In genomic region chr2:232697807-232698110, GRCh38 we compare ENCODE assay signal across 8 cellular contexts. TPM values are rescaled to one million over a fixed set of nuclear protein-coding genes. Genes with fewer than 3 reads are reported as not detected.
DNase-seq lines count a peak whose midpoint lies in the region; ATAC-seq and TF ChIP-seq lines count a peak whose summit lies in the region.

No MANE protein-coding gene starts in this region.

- intact Hi-C loops in psoas muscle (cut with DNase I) = no loop called here

- peaks cover 40% of the 10 kb centered on the region for H3K4me1 ChIP-seq in psoas muscle

- TF ChIP-seq CTCF in C4-2B (conservative IDR thresholded peaks at IDR 0.05) (no peak), fibroblast of villous mesenchyme (IDR thresholded peaks at IDR 0.05; ENCODE audit: insufficient read depth, low read depth, low read length) (no peak), psoas muscle (IDR thresholded peaks at IDR 0.05) (no peak), GM10248 (IDR thresholded peaks at IDR 0.05; ENCODE audit: control extremely low read depth, extremely low read depth, low read depth, missing control alignments) (no peak)

- POLR2A ChIA-PET in GM10248 (lab: Yijun Ruan, JAX) = no interaction called here

- H3K9me3 ChIP-seq in psoas muscle = no peaks in the 10 kb centered on the region

- H3K4me3 ChIP-seq in H7 (ENCODE audit: insufficient read depth, low read depth, low read length) = peak overlapping the region; percentile 81
- H3K4me3 ChIP-seq in fibroblast of villous mesenchyme (ENCODE audit: low read depth, low read length) = peak overlapping the region; percentile 95
- H3K4me3 ChIP-seq in psoas muscle = peak overlapping the region; percentile 95

- WGBS in psoas muscle, 3 donors = 0 to 3% (median 0%) methylated on average over 7 to 11 of the region's 11 CpGs

- H3K27me3 ChIP-seq in H7 (ENCODE audit: control insufficient read depth, insufficient read depth, low read length) (no peaks in the 10 kb centered on the region), psoas muscle (ENCODE audit: insufficient read depth in 3 of 3, low read length in 2 of 3) (no peaks in the 10 kb centered on the region)

- DNase-seq in H7 = no peak
- no peak for DNase-seq in fibroblast of villous mesenchyme (ENCODE audit: low read depth)
- no peak for DNase-seq in psoas muscle
- DNase-seq in GM10248 (ENCODE audit: extremely low spot score) = no peak
- DNase-seq in foreskin melanocyte = no peak

- H3K27ac ChIP-seq in C4-2B = peak overlapping the region; percentile 94
- H3K27ac ChIP-seq in psoas muscle = peak overlapping the region; percentile 99

- peak; percentile 56 for ATAC-seq in SK-N-SH treated with all-trans-retinoic acid at 6 μM for 48 hours
- ATAC-seq in psoas muscle = no peak
- no peak for ATAC-seq in HG02938 (IDR thresholded peaks at IDR 0.05; ENCODE audit: unreplicated experiment)

- H3K36me3 ChIP-seq in H7 (replicated peaks; ENCODE audit: control insufficient read depth, insufficient read depth, low read length) = 0 out of 2 replicates have a peak, but pooled peaks cover 1% of the 10 kb centered on the region
- peaks cover 0 to 3% of the 10 kb centered on the region in 2 donors for H3K36me3 ChIP-seq in psoas muscle (ENCODE audit: insufficient read depth in 1 of 2, low read depth in 1 of 2)

- CTCF ChIA-PET in GM10248 (lab: Yijun Ruan, JAX) = interaction anchor here (0.9 kb wide), 1 partner anchor 98 kb away, joined by 3 read pairs; no protein-coding TSS in a partner anchor

TF ChIP-seq in SK-N-SH treated with all-trans-retinoic acid at 6 μM for 48 hours, 23 proteins besides CTCF, POLR2A, EP300 and RAD21:
- TF ChIP-seq TCF4 (CRISPR knock-in tag; IDR thresholded peaks at IDR 0.05; ENCODE audit: borderline replicate concordance) (no peak), GLIS3 (CRISPR knock-in tag; IDR thresholded peaks at IDR 0.05) (no peak), POU6F1 (CRISPR knock-in tag; IDR thresholded peaks at IDR 0.05; ENCODE audit: borderline replicate concordance, low read depth) (no peak), ZNF8 (CRISPR knock-in tag; IDR thresholded peaks at IDR 0.05) (no peak), ZNF70 (CRISPR knock-in tag; IDR thresholded peaks at IDR 0.05) (no peak), RARB (CRISPR knock-in tag; IDR thresholded peaks at IDR 0.05) (no peak), CREB5 (CRISPR knock-in tag; IDR thresholded peaks at IDR 0.05; ENCODE audit: low read depth) (no peak), ISL1 (CRISPR knock-in tag; IDR thresholded peaks at IDR 0.05) (no peak), TOX (CRISPR knock-in tag; IDR thresholded peaks at IDR 0.05; ENCODE audit: borderline replicate concordance) (no peak), SNAI2 (CRISPR knock-in tag; IDR thresholded peaks at IDR 0.05) (no peak), ARNTL (CRISPR knock-in tag; IDR thresholded peaks at IDR 0.05; ENCODE audit: borderline replicate concordance, low read depth) (no peak), ZNF565 (CRISPR knock-in tag; conservative IDR thresholded peaks at IDR 0.05; ENCODE audit: low read depth) (no peak), ESRRG (CRISPR knock-in tag; IDR thresholded peaks at IDR 0.05) (no peak), PPARA (CRISPR knock-in tag; IDR thresholded peaks at IDR 0.05; ENCODE audit: borderline replicate concordance) (no peak), OSR1 (CRISPR knock-in tag; IDR thresholded peaks at IDR 0.05) (no peak), CSRNP3 (CRISPR knock-in tag; IDR thresholded peaks at IDR 0.05) (no peak), ZFP3 (CRISPR knock-in tag; IDR thresholded peaks at IDR 0.05) (no peak), PATZ1 (CRISPR knock-in tag; IDR thresholded peaks at IDR 0.05; ENCODE audit: borderline replicate concordance) (no peak), CSDC2 (CRISPR knock-in tag; IDR thresholded peaks at IDR 0.05) (no peak), ZFP30 (CRISPR knock-in tag; IDR thresholded peaks at IDR 0.05) (no peak)

RNA-seq across cellular contexts. Expression of gene GIGYF2, which starts 0.6 kb away (rescaled TPM):
- 34.5 and 56.1 TPM in 2 replicates for total RNA-seq in H7 (2014; rRNA removed; shearing (Covaris generic))
- total RNA-seq in fibroblast of villous mesenchyme (46.4 and 63.9 TPM in 2 replicates), psoas muscle (10 to 100 TPM; 64.3 to 72.6 (median 65.5) TPM)
- 10 to 100 TPM; 13.8 to 44.7 (median 14.4) TPM for polyA plus RNA-seq in psoas muscle
